8 cellular contexts compared by ENCODE assay signal in genomic region chr2:67733517-67733916, GRCh38.
DNase-seq lines count a peak whose midpoint lies in the region; ATAC-seq, FAIRE-seq and TF ChIP-seq lines count a peak whose summit lies in the region.

No MANE protein-coding gene starts in this region.

- ATAC-seq in GM21515 (IDR thresholded peaks at IDR 0.05; ENCODE audit: unreplicated experiment): no peak
- no peak for ATAC-seq in gastrocnemius medialis
- no peak for ATAC-seq in HG03571 (IDR thresholded peaks at IDR 0.05; ENCODE audit: unreplicated experiment)

- no peak overlapping the region for H3K27ac ChIP-seq in kidney (ENCODE audit: low read depth in 2 of 2, low read length in 2 of 2)
- no peak overlapping the region for H3K27ac ChIP-seq in gastrocnemius medialis
- H3K27ac ChIP-seq in suprapubic skin: no peak overlapping the region

- H3K9ac ChIP-seq in kidney (ENCODE audit: low read length in 2 of 2): no peak overlapping the region

- H3K36me3 ChIP-seq in kidney (ENCODE audit: control insufficient read depth in 1 of 2, insufficient read depth in 2 of 2, low read length in 2 of 2) (no peaks in the 10 kb centered on the region), gastrocnemius medialis (no peaks in the 10 kb centered on the region), suprapubic skin (no peaks in the 10 kb centered on the region)

- no peaks in the 10 kb centered on the region for H3K4me1 ChIP-seq in kidney (ENCODE audit: control insufficient read depth in 1 of 2, insufficient read depth in 1 of 2, low read depth in 1 of 2, low read length in 2 of 2)
- H3K4me1 ChIP-seq in gastrocnemius medialis: no peaks in the 10 kb centered on the region
- no peaks in the 10 kb centered on the region for H3K4me1 ChIP-seq in suprapubic skin

- in situ Hi-C loops in gastrocnemius medialis (cut with MboI; ENCODE audit: low sequenced_read_pairs in 4 of 4): no loop called here

- DNase-seq in ELF-1 (ENCODE audit: low read depth, low spot score) (peak; percentile 53), HFF-Myc (ENCODE audit: extremely low read depth, low read depth) (no peak), UCSD-AML1 (lab: John Stamatoyannopoulos, UW; ENCODE audit: unreplicated experiment) (peak; percentile 21), kidney (peak; percentile 42), gastrocnemius medialis (no peak), suprapubic skin (ENCODE audit: low spot score in 2 of 2) (no peak)

- no peaks in the 10 kb centered on the region for H3K9me3 ChIP-seq in kidney (ENCODE audit: control insufficient read depth in 1 of 2, low read length in 2 of 2)
- H3K9me3 ChIP-seq in gastrocnemius medialis: no peaks in the 10 kb centered on the region
- H3K9me3 ChIP-seq in suprapubic skin: no peaks in the 10 kb centered on the region

- intact Hi-C loops in kidney (cut with DNase I) (no loop called here), gastrocnemius medialis (cut with DNase I; ENCODE audit: low total_unique reads) (no loop called here)

- TF ChIP-seq EP300 in suprapubic skin (IDR thresholded peaks at IDR 0.05): no peak

- FAIRE-seq in kidney (lab: Jason Lieb, UNC): no peak

- TF ChIP-seq POLR2A in gastrocnemius medialis (IDR thresholded peaks at IDR 0.05) (no peak), suprapubic skin (IDR thresholded peaks at IDR 0.05) (no peak)

- H3K27me3 ChIP-seq in gastrocnemius medialis (no peaks in the 10 kb centered on the region), suprapubic skin (peaks cover 2% of the 10 kb centered on the region)

- no peak overlapping the region for H3K4me3 ChIP-seq in HFF-Myc (replicated peaks; ENCODE audit: low read depth, low read length)
- H3K4me3 ChIP-seq in kidney (ENCODE audit: low read length in 2 of 2): no peak overlapping the region
- H3K4me3 ChIP-seq in gastrocnemius medialis: no peak overlapping the region
- no peak overlapping the region for H3K4me3 ChIP-seq in suprapubic skin

- WGBS in suprapubic skin: 47% methylated on average over 3 of the region's 3 CpGs

- TF ChIP-seq CTCF in HFF-Myc (IDR thresholded peaks at IDR 0.05; ENCODE audit: low read depth, low read length, missing control alignments) (peak; percentile 71), kidney (IDR thresholded peaks at IDR 0.05; ENCODE audit: borderline replicate concordance, extremely low read depth, insufficient read depth) (peak; percentile 54), gastrocnemius medialis (IDR thresholded peaks at IDR 0.05 in 4 of 5, conservative IDR thresholded peaks at IDR 0.05 in 1 of 5) (no peak), suprapubic skin (IDR thresholded peaks at IDR 0.05) (peak in 1 of 2 donors; percentile 21)

Comparison
In these comparisons a context has a peak if more than half of its experiments do, and no peak if none do; other contexts are left out.
1. DNase-seq: peak in ELF-1 (single experiment), UCSD-AML1 (single experiment) and kidney (single experiment); none in HFF-Myc (single experiment), gastrocnemius medialis (0 of 2) and suprapubic skin (0 of 2).
2. CTCF ChIP-seq: peak in HFF-Myc (single experiment) and kidney (single experiment); none in gastrocnemius medialis (0 of 5).